ENCODE assay signal across 21 cellular contexts in genomic region chr7:147474862-147475261, GRCh38.
A peak's percentile ranks its signal among the peaks of the same experiment; 100 is the strongest.
DNase-seq lines count a peak whose midpoint lies in the region; ATAC-seq and TF ChIP-seq lines count a peak whose summit lies in the region.
"Had no signal": no experiment of that assay in that cellular context is flagged by ENCODE, and none has a peak within 500 bp of the region (broad histone marks: within the 10 kb centered on the region; RNA-seq: fewer than 3 reads in every experiment).

No MANE protein-coding gene starts in this region.

- peaks cover 9% of the 10 kb centered on the region for H3K9me3 Mint-ChIP-seq in activated T-cell treated with anti-CD3 and anti-CD28 coated beads, Interleukin-2, amount 50 U/mL, for 4 hours

- no peaks in the 10 kb centered on the region for H3K36me3 Mint-ChIP-seq in activated T-cell treated with anti-CD3 and anti-CD28 coated beads, Interleukin-2, amount 50 U/mL, for 4 hours (ENCODE audit: insufficient read depth)
- H3K36me3 Mint-ChIP-seq: CD14-positive monocyte had no signal

- no peaks in the 10 kb centered on the region for H3K4me1 Mint-ChIP-seq in activated T-cell treated with anti-CD3 and anti-CD28 coated beads, Interleukin-2, amount 50 U/mL, for 4 hours (ENCODE audit: low read depth)
- H3K4me1 Mint-ChIP-seq: CD14-positive monocyte; CD8-positive, alpha-beta memory T cell had no signal

- no peaks in the 10 kb centered on the region for H3K27me3 ChIP-seq in osteoblast (ENCODE audit: insufficient read depth, low read length)
- H3K27me3 ChIP-seq: BE2C; BLaER1 treated with 17β-estradiol and CSF1 and Interleukin-3, amounts not matched to agents 10 nM and 100 nM had no signal

- no peaks in the 10 kb centered on the region for H3K9me3 ChIP-seq in osteoblast (ENCODE audit: low read depth, low read length)
- H3K9me3 ChIP-seq: BE2C; BLaER1 treated with 17β-estradiol and CSF1 and Interleukin-3, amounts not matched to agents 10 nM and 100 nM; HAP-1 had no signal

- no peaks in the 10 kb centered on the region for H4K20me1 ChIP-seq in osteoblast (ENCODE audit: insufficient read depth, low read length)
- H4K20me1 ChIP-seq: BLaER1 treated with 17β-estradiol and CSF1 and Interleukin-3, amounts not matched to agents 10 nM and 100 nM had no signal

- no peaks in the 10 kb centered on the region for H3K27me3 Mint-ChIP-seq in activated T-cell treated with anti-CD3 and anti-CD28 coated beads, Interleukin-2, amount 50 U/mL, for 4 hours (ENCODE audit: low read depth)
- H3K27me3 Mint-ChIP-seq: CD4-positive, alpha-beta T cell; CD8-positive, alpha-beta memory T cell had no signal

- H3K36me3 ChIP-seq in osteoblast (ENCODE audit: insufficient read depth, low read length), result no peaks in the 10 kb centered on the region
- H3K36me3 ChIP-seq: BE2C; BLaER1 treated with 17β-estradiol and CSF1 and Interleukin-3, amounts not matched to agents 10 nM and 100 nM; HAP-1 had no signal

- no peak for ATAC-seq in activated T-cell treated with anti-CD3 and anti-CD28 coated beads, Interleukin-2, amount 50 U/mL, for 4 hours
- ATAC-seq: GM23338 had no signal

- no peak for TF ChIP-seq CTCF in osteoblast (IDR thresholded peaks at IDR 0.05; ENCODE audit: extremely low read depth, low read depth, low read length)

- DNase-seq in SK-N-DZ (ENCODE audit: low spot score) (peak; percentile 29), amniotic epithelial cell (ENCODE audit: low read depth) (peak; percentile 7), medulla oblongata (ENCODE audit: extremely low spot score) (peak; percentile 17), osteoblast (ENCODE audit: insufficient read length, low spot score, missing footprints) (no peak), AG08396 (ENCODE audit: low spot score) (no peak), dermis blood vessel endothelial cell (no peak)
- no peak for DNase-seq in activated T-cell treated with anti-CD3 and anti-CD28 coated beads, Interleukin-2, amount 50 U/mL, for 4 hours
- no peak for DNase-seq in activated CD8-positive, alpha-beta memory T cell treated with anti-CD3 and anti-CD28 coated beads, Interleukin-2, amount 50 U/mL, for 4 hours
- DNase-seq: AML-193; BE2C; CD4-positive, alpha-beta T cell; CD8-positive, alpha-beta memory T cell; DMS 273 treated with DMSO at 0.1 percent for 48 hours; DMS79 treated with DMSO at 0.1 percent for 48 hours; GF-D8; HFFc6 had no signal

- H3K4me2 ChIP-seq in osteoblast (ENCODE audit: insufficient read depth, low read length), result no peak overlapping the region
- H3K4me2 ChIP-seq: BLaER1 treated with 17β-estradiol and CSF1 and Interleukin-3, amounts not matched to agents 10 nM and 100 nM; GM23338 had no signal

- no peaks in the 10 kb centered on the region for H3K79me2 ChIP-seq in osteoblast (ENCODE audit: insufficient read depth, low read length)

- no peaks in the 10 kb centered on the region for H3K4me1 ChIP-seq in osteoblast (ENCODE audit: insufficient read depth, low read length)
- H3K4me1 ChIP-seq: BE2C; BLaER1 treated with 17β-estradiol and CSF1 and Interleukin-3, amounts not matched to agents 10 nM and 100 nM; HAP-1 had no signal

- no peak overlapping the region for H3K27ac ChIP-seq in osteoblast (ENCODE audit: low read depth, low read length)
- H3K27ac ChIP-seq: 22Rv1; BLaER1 treated with 17β-estradiol and CSF1 and Interleukin-3, amounts not matched to agents 10 nM and 100 nM had no signal

- peak overlapping the region; percentile 28 for H2AFZ ChIP-seq in osteoblast (ENCODE audit: low read length)
- H2AFZ ChIP-seq: GM23338 had no signal

- no peak overlapping the region for H3K4me3 Mint-ChIP-seq in activated T-cell treated with anti-CD3 and anti-CD28 coated beads, Interleukin-2, amount 50 U/mL, for 4 hours
- H3K4me3 Mint-ChIP-seq: CD14-positive monocyte; CD4-positive, alpha-beta T cell; CD8-positive, alpha-beta memory T cell; GM23338; HFFc6 had no signal

- no peak overlapping the region for H3K4me3 ChIP-seq in osteoblast (ENCODE audit: insufficient read depth, low read length)
- H3K4me3 ChIP-seq: BLaER1 treated with 17β-estradiol and CSF1 and Interleukin-3, amounts not matched to agents 10 nM and 100 nM; GM23338; HAP-1 had no signal

Comparison
In these comparisons a context has a peak if more than half of its experiments do, and no peak if none do; other contexts are left out.
1. DNase-seq: peak in SK-N-DZ (single experiment), amniotic epithelial cell (single experiment) and medulla oblongata (single experiment); none in osteoblast (single experiment), activated T-cell treated with anti-CD3 and anti-CD28 coated beads, Interleukin-2, amount 50 U/mL, for 4 hours (single experiment), AG08396 (single experiment), activated CD8-positive, alpha-beta memory T cell treated with anti-CD3 and anti-CD28 coated beads, Interleukin-2, amount 50 U/mL, for 4 hours (single experiment) and dermis blood vessel endothelial cell (single experiment).